31 cellular contexts compared by ENCODE assay signal in the genomic region with DNA sequence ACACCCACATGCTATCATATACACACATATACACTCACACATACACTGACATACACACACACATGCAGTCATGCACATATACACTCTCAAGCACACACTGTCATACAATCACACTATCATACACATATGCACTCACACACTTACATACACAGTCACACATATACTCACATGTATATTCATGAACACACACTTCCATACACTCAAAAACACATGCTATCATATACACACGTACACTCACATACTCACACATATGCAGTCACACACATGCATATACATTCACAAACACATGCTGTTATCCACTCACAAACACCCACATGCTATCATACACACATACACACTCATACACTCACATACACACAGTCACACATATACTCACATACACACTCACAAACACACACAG.
"Had no signal": no experiment of that assay in that cellular context is flagged by ENCODE, and none has a peak within 500 bp of the region (broad histone marks: within the 10 kb centered on the region; RNA-seq: fewer than 3 reads in every experiment).

No MANE protein-coding gene starts in this region.

- H3K4me3 Mint-ChIP-seq: activated CD4-positive, alpha-beta memory T cell treated with anti-CD3 and anti-CD28 coated beads, Interleukin-2, amount 10 ng/mL, durations not matched to agents 7 days and 5 days; activated CD4-positive, alpha-beta T cell treated with anti-CD3 and anti-CD28 coated beads, Interleukin-2, amount 10 ng/mL, durations not matched to agents 7 days and 5 days; activated naive CD4-positive, alpha-beta T cell treated with anti-CD3 and anti-CD28 coated beads, Interleukin-2, amount 10 ng/mL, durations not matched to agents 7 days and 5 days; activated naive CD8-positive, alpha-beta T cell treated with anti-CD3 and anti-CD28 coated beads, Interleukin-2, amount 10 ng/mL, durations not matched to agents 7 days and 5 days; activated T-cell treated with anti-CD3 and anti-CD28 coated beads, Interleukin-2, amount 50 U/mL, for 24 hours; activated T-cell treated with anti-CD3 and anti-CD28 coated beads, Interleukin-2, amount 50 U/mL, for 72 hours; central memory CD8-positive, alpha-beta T cell; dendritic cell treated with granulocyte-macrophage colony-stimulating factor and Interleukin-4, amounts not matched to agents 40 ng/mL and 50 ng/mL, for 4 days; effector memory CD8-positive, alpha-beta T cell had no signal

- H3K27me3 Mint-ChIP-seq: activated CD4-positive, alpha-beta T cell treated with anti-CD3 and anti-CD28 coated beads, Interleukin-2, amount 10 ng/mL, durations not matched to agents 7 days and 5 days; activated naive CD4-positive, alpha-beta T cell treated with anti-CD3 and anti-CD28 coated beads, Interleukin-2, amount 10 ng/mL, durations not matched to agents 7 days and 5 days; activated T-cell treated with anti-CD3 and anti-CD28 coated beads, Interleukin-2, amount 50 U/mL, for 24 hours; central memory CD8-positive, alpha-beta T cell; dendritic cell treated with granulocyte-macrophage colony-stimulating factor and Interleukin-4, amounts not matched to agents 40 ng/mL and 50 ng/mL, for 4 days; effector memory CD8-positive, alpha-beta T cell had no signal

- H3K4me3 ChIP-seq: ascending aorta, coronary artery, dorsolateral prefrontal cortex, esophagus muscularis mucosa, gastrocnemius medialis, heart left ventricle had no signal

- H3K36me3 Mint-ChIP-seq: activated naive CD4-positive, alpha-beta T cell treated with anti-CD3 and anti-CD28 coated beads, Interleukin-2, amount 10 ng/mL, durations not matched to agents 7 days and 5 days; activated naive CD4-positive, alpha-beta T cell treated with anti-CD3 and anti-CD28 coated beads, Interleukin-2, amount 50 U/mL, for 72 hours; activated naive CD8-positive, alpha-beta T cell treated with anti-CD3 and anti-CD28 coated beads, Interleukin-2, amount 10 ng/mL, durations not matched to agents 7 days and 5 days had no signal

- H3K9me3 ChIP-seq: ascending aorta, esophagus muscularis mucosa, gastrocnemius medialis, heart left ventricle had no signal

- FAIRE-seq: bronchial epithelial cell had no signal

- H3K27ac Mint-ChIP-seq: activated CD4-positive, alpha-beta memory T cell treated with anti-CD3 and anti-CD28 coated beads, Interleukin-2, amount 10 ng/mL, durations not matched to agents 7 days and 5 days; activated CD4-positive, alpha-beta T cell treated with anti-CD3 and anti-CD28 coated beads, Interleukin-2, amount 10 ng/mL, durations not matched to agents 7 days and 5 days; activated naive CD4-positive, alpha-beta T cell treated with anti-CD3 and anti-CD28 coated beads, Interleukin-2, amount 10 ng/mL, durations not matched to agents 7 days and 5 days; activated naive CD4-positive, alpha-beta T cell treated with anti-CD3 and anti-CD28 coated beads, Interleukin-2, amount 50 U/mL, for 72 hours; activated naive CD8-positive, alpha-beta T cell treated with anti-CD3 and anti-CD28 coated beads, Interleukin-2, amount 10 ng/mL, durations not matched to agents 7 days and 5 days; activated T-cell treated with anti-CD3 and anti-CD28 coated beads, Interleukin-2, amount 50 U/mL, for 24 hours; activated T-cell treated with anti-CD3 and anti-CD28 coated beads, Interleukin-2, amount 50 U/mL, for 72 hours; dendritic cell treated with granulocyte-macrophage colony-stimulating factor and Interleukin-4, amounts not matched to agents 40 ng/mL and 50 ng/mL, for 4 days; effector memory CD8-positive, alpha-beta T cell had no signal

- H3K4me1 Mint-ChIP-seq: activated CD4-positive, alpha-beta memory T cell treated with anti-CD3 and anti-CD28 coated beads, Interleukin-2, amount 10 ng/mL, durations not matched to agents 7 days and 5 days; activated CD4-positive, alpha-beta T cell treated with anti-CD3 and anti-CD28 coated beads, Interleukin-2, amount 10 ng/mL, durations not matched to agents 7 days and 5 days; activated naive CD4-positive, alpha-beta T cell treated with anti-CD3 and anti-CD28 coated beads, Interleukin-2, amount 10 ng/mL, durations not matched to agents 7 days and 5 days; activated naive CD8-positive, alpha-beta T cell treated with anti-CD3 and anti-CD28 coated beads, Interleukin-2, amount 10 ng/mL, durations not matched to agents 7 days and 5 days; central memory CD8-positive, alpha-beta T cell had no signal

- H3K27ac ChIP-seq: ascending aorta, brain microvascular endothelial cell, coronary artery, dorsolateral prefrontal cortex, esophagus muscularis mucosa, foreskin keratinocyte, gastrocnemius medialis, heart left ventricle had no signal

- H3K36me3 ChIP-seq: ascending aorta, brain microvascular endothelial cell, esophagus muscularis mucosa, gastrocnemius medialis, heart left ventricle had no signal

- H3K27me3 ChIP-seq: ascending aorta, brain microvascular endothelial cell, dorsolateral prefrontal cortex, esophagus muscularis mucosa, foreskin keratinocyte, gastrocnemius medialis had no signal

- ATAC-seq: activated naive CD4-positive, alpha-beta T cell treated with anti-CD3 and anti-CD28 coated beads, Interleukin-2, amount 50 U/mL, for 72 hours; activated T-cell treated with anti-CD3 and anti-CD28 coated beads, Interleukin-2, amount 50 U/mL, for 72 hours; effector memory CD8-positive, alpha-beta T cell; foreskin keratinocyte; gastrocnemius medialis; heart left ventricle had no signal

- DNase-seq: activated CD4-positive, alpha-beta memory T cell treated with anti-CD3 and anti-CD28 coated beads, Interleukin-2, amount 10 ng/mL, durations not matched to agents 7 days and 5 days; activated CD4-positive, alpha-beta T cell treated with anti-CD3 and anti-CD28 coated beads for 4 hours; activated CD4-positive, alpha-beta T cell treated with anti-CD3 and anti-CD28 coated beads, Interleukin-2, amount 10 ng/mL, durations not matched to agents 7 days and 5 days; activated CD4-positive, alpha-beta T cell treated with anti-CD3 and anti-CD28 coated beads, Interleukin-2, amount 50 U/mL, for 4 hours; activated CD4-positive, CD25-positive, alpha-beta regulatory T cell; activated CD4-positive, CD25-positive, alpha-beta regulatory T cell treated with anti-CD3 and anti-CD28 coated beads, Interleukin-2, amount 50 U/mL, for 72 hours; activated CD8-positive, alpha-beta memory T cell treated with anti-CD3 and anti-CD28 coated beads, Interleukin-2, amount 50 U/mL, for 48 hours; activated gamma-delta T cell; activated naive CD4-positive, alpha-beta T cell; activated naive CD4-positive, alpha-beta T cell treated with anti-CD3 and anti-CD28 coated beads, Interleukin-2, amount 10 ng/mL, durations not matched to agents 7 days and 5 days; activated naive CD8-positive, alpha-beta T cell treated with anti-CD3 and anti-CD28 coated beads, Interleukin-2, amount 10 ng/mL, durations not matched to agents 7 days and 5 days; activated T-cell treated with anti-CD3 and anti-CD28 coated beads for 4 hours; activated T-cell treated with anti-CD3 and anti-CD28 coated beads, Interleukin-2, amount 50 U/mL, for 24 hours; activated T-cell treated with anti-CD3 and anti-CD28 coated beads, Interleukin-2, amount 50 U/mL, for 72 hours; brain microvascular endothelial cell; dorsolateral prefrontal cortex; effector CD4-positive, alpha-beta T cell; effector memory CD8-positive, alpha-beta T cell; erythroblast; foreskin keratinocyte; gastrocnemius medialis; glutamatergic neuron; heart left ventricle; T-helper 2 cell had no signal

- H3K4me1 ChIP-seq: ascending aorta, foreskin keratinocyte, gastrocnemius medialis, heart left ventricle had no signal

- H3K9me3 Mint-ChIP-seq: activated CD4-positive, alpha-beta T cell treated with anti-CD3 and anti-CD28 coated beads, Interleukin-2, amount 10 ng/mL, durations not matched to agents 7 days and 5 days; activated naive CD4-positive, alpha-beta T cell treated with anti-CD3 and anti-CD28 coated beads, Interleukin-2, amount 10 ng/mL, durations not matched to agents 7 days and 5 days; activated T-cell treated with anti-CD3 and anti-CD28 coated beads, Interleukin-2, amount 50 U/mL, for 24 hours; central memory CD8-positive, alpha-beta T cell; dendritic cell treated with granulocyte-macrophage colony-stimulating factor and Interleukin-4, amounts not matched to agents 40 ng/mL and 50 ng/mL, for 4 days; effector memory CD8-positive, alpha-beta T cell had no signal
